16 cellular contexts compared by ENCODE assay signal in the genomic region with DNA sequence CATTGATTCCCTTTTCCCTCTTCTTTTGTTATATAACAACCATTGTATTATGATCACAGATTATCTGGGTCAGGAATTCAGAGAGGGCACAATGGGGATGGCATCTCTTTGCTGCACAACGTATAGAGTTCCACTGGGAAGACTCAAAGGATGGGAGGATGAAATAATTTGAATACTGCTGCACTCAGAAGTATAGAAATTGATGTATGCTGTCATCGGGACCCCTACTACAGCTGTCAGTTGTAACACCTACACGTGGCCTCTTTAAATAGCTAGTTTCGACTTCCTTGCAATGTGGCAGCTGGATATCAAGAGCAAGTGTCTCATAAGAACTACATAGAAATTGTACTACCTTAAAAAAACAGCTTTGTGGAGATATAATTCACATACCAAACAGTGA.
DNase-seq lines count a peak whose midpoint lies in the region; ATAC-seq and TF ChIP-seq lines count a peak whose summit lies in the region.
"Had no signal": no experiment of that assay in that cellular context is flagged by ENCODE, and none has a peak within 500 bp of the region (broad histone marks: within the 10 kb centered on the region; RNA-seq: fewer than 3 reads in every experiment).

No MANE protein-coding gene starts in this region.

- CTCF ChIA-PET in OCI-LY7 (lab: Charles Lee; ENCODE audit: unreplicated experiment): no interaction called here

- H2AFZ ChIP-seq in Karpas-422 (ENCODE audit: low read length) (0 out of 2 replicates have a peak overlapping the region, but pooled peaks have one; percentile 6), OCI-LY7 (ENCODE audit: low read length) (peak overlapping the region; percentile 50)

- H3K4me1 ChIP-seq in Karpas-422 (ENCODE audit: low read length) (peaks cover 16% of the 10 kb centered on the region), OCI-LY7 (ENCODE audit: insufficient read depth, low read length, poor library complexity, severe bottlenecking) (peaks cover 12% of the 10 kb centered on the region)
- H3K4me1 ChIP-seq: A549; BLaER1 treated with 17β-estradiol and CSF1 and Interleukin-3, amounts not matched to agents 10 nM and 100 nM; Caco-2 had no signal

- H3K36me3 ChIP-seq in Karpas-422 (ENCODE audit: insufficient read depth, low read length) (no peaks in the 10 kb centered on the region), OCI-LY7 (ENCODE audit: insufficient read depth, low read length) (no peaks in the 10 kb centered on the region)
- H3K36me3 ChIP-seq: BLaER1 treated with 17β-estradiol and CSF1 and Interleukin-3, amounts not matched to agents 10 nM and 100 nM had no signal

- DNase-seq in Karpas-422: no peak
- DNase-seq in OCI-LY7 (ENCODE audit: low spot score): peak; percentile 23
- DNase-seq in putamen (ENCODE audit: low spot score): peak; percentile 9
- no peak for DNase-seq in inferior parietal cortex (ENCODE audit: extremely low spot score)
- DNase-seq: AML-193; Caco-2; Calu3; CD4-positive, alpha-beta T cell; CD8-positive, alpha-beta T cell; DMS79 treated with DMSO at 0.1 percent for 48 hours; GF-D8 had no signal

- no peak for ATAC-seq in HG03432 (IDR thresholded peaks at IDR 0.05; ENCODE audit: unreplicated experiment)
- ATAC-seq: A549; CD8-positive, alpha-beta T cell had no signal

- H3K9me3 ChIP-seq in Karpas-422 (ENCODE audit: low read length) (no peaks in the 10 kb centered on the region), OCI-LY7 (ENCODE audit: low read length) (no peaks in the 10 kb centered on the region)
- H3K9me3 ChIP-seq: A549; BLaER1 treated with 17β-estradiol and CSF1 and Interleukin-3, amounts not matched to agents 10 nM and 100 nM; Caco-2 had no signal

- H3K27ac ChIP-seq in Karpas-422 (ENCODE audit: low read length) (no peak overlapping the region), OCI-LY7 (ENCODE audit: low read depth, low read length, poor library complexity, severe bottlenecking) (no peak overlapping the region)
- H3K27ac ChIP-seq: 22Rv1; A549; BLaER1 treated with 17β-estradiol and CSF1 and Interleukin-3, amounts not matched to agents 10 nM and 100 nM; C4-2B had no signal

- H4K20me1 ChIP-seq in Karpas-422 (ENCODE audit: insufficient read depth, low read depth, low read length): no peaks in the 10 kb centered on the region
- H4K20me1 ChIP-seq in OCI-LY7 (ENCODE audit: insufficient read depth, low read length): no peaks in the 10 kb centered on the region
- H4K20me1 ChIP-seq: BLaER1 treated with 17β-estradiol and CSF1 and Interleukin-3, amounts not matched to agents 10 nM and 100 nM had no signal

- no peak overlapping the region for H3K4me2 ChIP-seq in Karpas-422 (ENCODE audit: low read depth, low read length, poor library complexity, severe bottlenecking)
- H3K4me2 ChIP-seq in OCI-LY7 (ENCODE audit: low read length): peak overlapping the region; percentile 37
- H3K4me2 ChIP-seq: A549; BLaER1 treated with 17β-estradiol and CSF1 and Interleukin-3, amounts not matched to agents 10 nM and 100 nM had no signal

- POLR2A ChIA-PET in OCI-LY7 (lab: Charles Lee): interaction anchor here (0.6 to 1.4 kb wide), 4 partner anchors 9 to 968 kb away, joined by 3 to 8 read pairs (median 4); no protein-coding TSS in a partner anchor

- H3K79me2 ChIP-seq in Karpas-422 (ENCODE audit: low read length) (no peaks in the 10 kb centered on the region), OCI-LY7 (ENCODE audit: insufficient read depth, low read depth, low read length) (no peaks in the 10 kb centered on the region)

- intact Hi-C loops in OCI-LY7 (cut with micrococcal nuclease; ENCODE audit: unreplicated experiment): no loop called here

- H3K9me2 ChIP-seq in Karpas-422 (replicated peaks; ENCODE audit: insufficient read depth, low read length): no peaks in the 10 kb centered on the region
- no peaks in the 10 kb centered on the region for H3K9me2 ChIP-seq in OCI-LY7 (ENCODE audit: insufficient read depth, low read length)

- no TSS peak for BruUV-seq in OCI-LY7 (replicated peaks; lab: Mats Ljungman, UMichigan)

- no peak overlapping the region for H3K4me3 ChIP-seq in Karpas-422 (ENCODE audit: low read length)
- H3K4me3 ChIP-seq in OCI-LY7 (ENCODE audit: low read depth, low read length, poor library complexity, severe bottlenecking): no peak overlapping the region
- H3K4me3 ChIP-seq: A549; BLaER1 treated with 17β-estradiol and CSF1 and Interleukin-3, amounts not matched to agents 10 nM and 100 nM had no signal

- no peak overlapping the region for H3K9ac ChIP-seq in Karpas-422 (ENCODE audit: low read length)
- H3K9ac ChIP-seq: BLaER1 treated with 17β-estradiol and CSF1 and Interleukin-3, amounts not matched to agents 10 nM and 100 nM had no signal

- no peak for TF ChIP-seq CTCF in OCI-LY7 (conservative IDR thresholded peaks at IDR 0.05; ENCODE audit: low read length)

- H3K27me3 ChIP-seq in Karpas-422 (ENCODE audit: low read length): no peaks in the 10 kb centered on the region
- H3K27me3 ChIP-seq: BLaER1 treated with 17β-estradiol and CSF1 and Interleukin-3, amounts not matched to agents 10 nM and 100 nM had no signal

Comparison
In these comparisons a context has a peak if more than half of its experiments do, and no peak if none do; other contexts are left out.
1. DNase-seq: peak in OCI-LY7 (single experiment) and putamen (single experiment); none in Karpas-422 (single experiment) and inferior parietal cortex (single experiment).